8 cellular contexts compared by ENCODE assay signal in genomic region chr5:150783422-150783928, GRCh38. TPM values are rescaled to one million over a fixed set of nuclear protein-coding genes. Genes with fewer than 3 reads are reported as not detected.
DNase-seq lines count a peak whose midpoint lies in the region; ATAC-seq and TF ChIP-seq lines count a peak whose summit lies in the region.

No MANE protein-coding gene starts in this region.

- H3K27me3 ChIP-seq in Panc1 (ENCODE audit: control insufficient read depth, insufficient read depth, low read length) (no peaks in the 10 kb centered on the region), gastroesophageal sphincter (no peaks in the 10 kb centered on the region), gastrocnemius medialis (no peaks in the 10 kb centered on the region)

- TF ChIP-seq POLR2A in gastroesophageal sphincter (IDR thresholded peaks at IDR 0.05) (no peak), gastrocnemius medialis (IDR thresholded peaks at IDR 0.05) (peak; percentile 12 to 33)

- in situ Hi-C loops in Panc1 (cut with HindIII; ENCODE audit: low pct_unique_long_range_greater_than_20kb, low sequenced_read_pairs): no loop called here
- in situ Hi-C loops in gastrocnemius medialis (cut with MboI; ENCODE audit: low sequenced_read_pairs in 4 of 4): no loop called here

- POLR2A ChIA-PET in Panc1 (lab: Charles Lee): interaction anchor here (0.6 to 0.8 kb wide), 3 partner anchors 25 to 829 kb away, joined by 3 to 4 read pairs (median 4); partner anchors contain the start of gene DCTN4

- WGBS in gastroesophageal sphincter (ENCODE audit: low coverage in 1 of 2), 2 donors: 4 to 14% methylated on average over 2 to 5 of the region's 7 CpGs

- CTCF ChIA-PET in Panc1 (lab: Charles Lee): interaction anchor here (0.7 kb wide), 1 partner anchor 51 kb away, joined by 11 read pairs; no protein-coding TSS in a partner anchor

- H3K36me3 ChIP-seq in Panc1 (ENCODE audit: control insufficient read depth, insufficient read depth, low read length): peaks cover 2% of the 10 kb centered on the region; the same call in 1 of the 2 replicates
- H3K36me3 ChIP-seq in gastroesophageal sphincter: no peaks in the 10 kb centered on the region
- no peaks in the 10 kb centered on the region for H3K36me3 ChIP-seq in gastrocnemius medialis

- H3K9me3 ChIP-seq in Panc1 (ENCODE audit: control insufficient read depth, insufficient read depth, low read depth, low read length) (no peaks in the 10 kb centered on the region), gastroesophageal sphincter (no peaks in the 10 kb centered on the region), gastrocnemius medialis (no peaks in the 10 kb centered on the region)

- H3K27ac ChIP-seq in Panc1 (ENCODE audit: low read length) (peak overlapping the region; percentile 86), gastroesophageal sphincter (peak overlapping the region; percentile 92 to 96 (median 96)), gastrocnemius medialis (peak overlapping the region; percentile 81 to 87 (median 84))

- no TSS peak for BruUV-seq in Panc1 (replicated peaks; lab: Mats Ljungman, UMichigan)

- intact Hi-C loops in Panc1 (cut with micrococcal nuclease; ENCODE audit: unreplicated experiment) (no loop called here), gastrocnemius medialis (cut with DNase I; ENCODE audit: low total_unique reads) (loop anchor here (10.0 kb wide), 1 partner anchor 331 kb away; no protein-coding TSS in a partner anchor)

- TF ChIP-seq CTCF in AG09309 (IDR thresholded peaks at IDR 0.05; ENCODE audit: control insufficient read depth, insufficient read depth, low read depth, low read length, missing control alignments): no peak
- no peak for TF ChIP-seq CTCF in Panc1 (IDR thresholded peaks at IDR 0.05)
- no peak for TF ChIP-seq CTCF in gastroesophageal sphincter (IDR thresholded peaks at IDR 0.05)
- no peak for TF ChIP-seq CTCF in gastrocnemius medialis (IDR thresholded peaks at IDR 0.05 in 4 of 5, conservative IDR thresholded peaks at IDR 0.05 in 1 of 5)

- H3K4me1 ChIP-seq in Panc1 (ENCODE audit: control insufficient read depth, insufficient read depth, low read length) (peaks cover 63% of the 10 kb centered on the region), gastroesophageal sphincter (peaks cover 26 to 81% (median 36%) of the 10 kb centered on the region in 3 donors), gastrocnemius medialis (peaks cover 14 to 26% of the 10 kb centered on the region in 2 donors)

- no peak for TF ChIP-seq EP300 in gastroesophageal sphincter (IDR thresholded peaks at IDR 0.05)

- ATAC-seq in GM18909 (IDR thresholded peaks at IDR 0.05; ENCODE audit: poor library complexity, unreplicated experiment): peak; percentile 61
- ATAC-seq in HG03196 (IDR thresholded peaks at IDR 0.05; ENCODE audit: unreplicated experiment): peak; percentile 43
- peak; percentile 54 for ATAC-seq in Panc1
- peak; percentile 17 for ATAC-seq in gastroesophageal sphincter
- ATAC-seq in gastrocnemius medialis: peak; percentile 28 to 44

- peak; percentile 97 for DNase-seq in AG09309 (ENCODE audit: low read depth)
- DNase-seq in Panc1 (ENCODE audit: low read depth, low spot score): no peak
- DNase-seq in activated effector memory CD4-positive, alpha-beta T cell treated with Interleukin-2 at 50 U/mL for 16 hours: peak; percentile 58
- DNase-seq in gastrocnemius medialis: peak in 1 of 2 donors; percentile 52
- DNase-seq in cerebellar nuclear complex (lab: John Stamatoyannopoulos, UW): no peak

- no peak overlapping the region for H3K4me3 ChIP-seq in AG09309 (ENCODE audit: control insufficient read depth, low read depth, low read length)
- peak overlapping the region in 1 of 2 experiments; percentile 32; a peak in 2 of 4 replicates for H3K4me3 ChIP-seq in Panc1 (ENCODE audit: low read depth in 2 of 2, low read length in 2 of 2)
- H3K4me3 ChIP-seq in gastroesophageal sphincter: peak overlapping the region in 1 of 2 donors; percentile 13
- peak overlapping the region in 3 of 4 donors; percentile 1 to 22 (median 11) for H3K4me3 ChIP-seq in gastrocnemius medialis

RNA-seq across cellular contexts. Expression of gene SMIM3, which starts 4.9 kb away (rescaled TPM):
- total RNA-seq in Panc1 (2021; ENCODE audit: unreplicated experiment) (55.2 TPM), gastroesophageal sphincter (10 to 100 TPM; 35.9 to 58.3 (median 47.9) TPM), gastrocnemius medialis (10 to 100 TPM; 14.2 to 17.9 (median 15.4) TPM)
- polyA plus RNA-seq in Panc1 (2012; ENCODE audit: insufficient read length): 75.0 TPM

RNA-seq across cellular contexts. Expression of gene DCTN4, which starts 24.7 kb away (rescaled TPM):
- total RNA-seq in Panc1 (2021; ENCODE audit: unreplicated experiment) (66.8 TPM), gastroesophageal sphincter (10 to 100 TPM; 49.8 to 78.6 (median 55.2) TPM), gastrocnemius medialis (10 to 100 TPM; 66.6 to 92.6 (median 72.8) TPM)
- polyA plus RNA-seq in Panc1 (2012; ENCODE audit: insufficient read length): 33.5 TPM

Comparison
In these comparisons a context has a peak if more than half of its experiments do, and no peak if none do; other contexts are left out.
1. DNase-seq: peak in AG09309 (single experiment) and activated effector memory CD4-positive, alpha-beta T cell treated with Interleukin-2 at 50 U/mL for 16 hours (single experiment); none in Panc1 (single experiment) and cerebellar nuclear complex (0 of 2).
2. POLR2A ChIP-seq: peak in gastrocnemius medialis (2 of 2); none in gastroesophageal sphincter (0 of 2).
3. Peak in every context shown above with its lines, with median percentiles within 50 percentile points of each other: ATAC-seq and H3K27ac ChIP-seq.